28 cellular contexts compared by ENCODE assay signal in genomic region chr1:189500777-189501176, GRCh38.
DNase-seq lines count a peak whose midpoint lies in the region; ATAC-seq and TF ChIP-seq lines count a peak whose summit lies in the region.
"Had no signal": no experiment of that assay in that cellular context is flagged by ENCODE, and none has a peak within 500 bp of the region (broad histone marks: within the 10 kb centered on the region; RNA-seq: fewer than 3 reads in every experiment).

No MANE protein-coding gene starts in this region.

- H3K9me2 ChIP-seq in SU-DHL-6 (replicated peaks; ENCODE audit: insufficient read depth, low read length), result no peaks in the 10 kb centered on the region

- no peak overlapping the region for H3K18ac ChIP-seq in H9 (ENCODE audit: insufficient read length, low read depth, low read length)

- H3K27me3 ChIP-seq in ACC112 (ENCODE audit: insufficient read depth, low read length) (no peaks in the 10 kb centered on the region), H9 (ENCODE audit: insufficient read depth, low read length) (no peaks in the 10 kb centered on the region), SU-DHL-6 (ENCODE audit: low read length) (no peaks in the 10 kb centered on the region), right lobe of liver (no peaks in the 10 kb centered on the region)
- H3K27me3 ChIP-seq: MG63, tibial artery had no signal

- no peaks in the 10 kb centered on the region for H4K20me1 ChIP-seq in H9 (ENCODE audit: control insufficient read depth, insufficient read depth, insufficient read length)
- no peaks in the 10 kb centered on the region for H4K20me1 ChIP-seq in SU-DHL-6 (ENCODE audit: low read depth, low read length)

- H3K4me2 ChIP-seq in H9 (ENCODE audit: insufficient read depth, insufficient read length, low read length), result no peak overlapping the region
- no peak overlapping the region for H3K4me2 ChIP-seq in SU-DHL-6 (ENCODE audit: low read depth, low read length, poor library complexity, severe bottlenecking)

- H2AK5ac ChIP-seq in H9 (ENCODE audit: insufficient read length, low read length), result no peak overlapping the region

- no peaks in the 10 kb centered on the region for H3F3A ChIP-seq in SU-DHL-6 (ENCODE audit: insufficient read depth)

- H3K27me3 Mint-ChIP-seq in H9 (ENCODE audit: low read depth), result no peaks in the 10 kb centered on the region
- H3K27me3 Mint-ChIP-seq: activated T-helper 17 cell treated with anti-CD3 and anti-CD28 coated beads, Interleukin-2, amount 50 U/mL, for 72 hours; CD4-positive, alpha-beta T cell had no signal

- H2BK12ac ChIP-seq in H9 (ENCODE audit: insufficient read length, low read depth, low read length), result no peak overlapping the region

- H3K9ac ChIP-seq in H9 (ENCODE audit: extremely low read depth, insufficient read length, low read length) (no peak overlapping the region), SU-DHL-6 (ENCODE audit: low read length) (no peak overlapping the region)

- no peak overlapping the region for H2BK5ac ChIP-seq in H9 (ENCODE audit: insufficient read length, low read length)

- peak overlapping the region; percentile 91 for H3K23ac ChIP-seq in H9 (ENCODE audit: insufficient read length, low read depth, low read length)

- H3K79me1 ChIP-seq in H9 (ENCODE audit: insufficient read depth, low read depth, low read length, poor library complexity, severe bottlenecking), result no peaks in the 10 kb centered on the region

- H3K27ac ChIP-seq in ACC112 (ENCODE audit: low read depth, low read length) (peak overlapping the region; percentile 51; the same call in 1 of the 2 replicates), H9 (ENCODE audit: insufficient read length, low read depth, low read length) (no peak overlapping the region), SU-DHL-6 (ENCODE audit: low read depth, low read length) (no peak overlapping the region), right lobe of liver (no peak overlapping the region)
- H3K27ac ChIP-seq: tibial artery had no signal

- H3K14ac ChIP-seq in H9 (ENCODE audit: insufficient read depth, low read length), result no peak overlapping the region

- no peak overlapping the region for H2BK120ac ChIP-seq in H9 (ENCODE audit: low read depth, low read length, poor library complexity, severe bottlenecking)

- no peaks in the 10 kb centered on the region; a peak in 1 of 7 replicates for H3K36me3 Mint-ChIP-seq in H9 (ENCODE audit: insufficient read depth in 1 of 3, low read depth in 3 of 3)

- H4K8ac ChIP-seq in H9 (replicated peaks; ENCODE audit: insufficient read length, low read depth, low read length), result no peak overlapping the region

- no peak overlapping the region for H3K56ac ChIP-seq in H9 (ENCODE audit: insufficient read length, low read depth, low read length)

- H2AFZ ChIP-seq in ACC112 (ENCODE audit: low read length, unreplicated experiment) (no peak overlapping the region), H9 (ENCODE audit: low read length) (no peak overlapping the region), SU-DHL-6 (ENCODE audit: low read depth, low read length, severe bottlenecking) (peak overlapping the region; percentile 36)

- TF ChIP-seq POLR2A in right lobe of liver (IDR thresholded peaks at IDR 0.05), result no peak

- no peak for DNase-seq in H9
- peak; percentile 35 for DNase-seq in iris pigment epithelial cell (ENCODE audit: low read depth)
- DNase-seq in central memory CD4-positive, alpha-beta T cell, result no peak
- DNase-seq in right lobe of liver, result no peak
- DNase-seq in nucleus accumbens (lab: John Stamatoyannopoulos, UW), result no peak
- DNase-seq: activated CD4-positive, CD25-positive, alpha-beta regulatory T cell; AML-193; anterior cingulate cortex; caudate nucleus; CD4-positive, alpha-beta T cell; DMS153; GDM1; hypothalamus; immature natural killer cell; left ventricle myocardium superior; MG63; NCI-H1417 treated with DMSO at 0.1 percent for 48 hours; NCI-H2081; SIG-M5; small intestine; stimulated activated CD4-positive, alpha-beta T cell treated with anti-CD3 and anti-CD28 coated beads, Interleukin-2, amount 100 ng/mL, for 24 hours; tibial artery had no signal

- H2BK15ac ChIP-seq in H9 (ENCODE audit: low read depth, low read length), result no peak overlapping the region

- intact Hi-C loops in right lobe of liver (cut with DNase I), result no loop called here

- no peaks in the 10 kb centered on the region for H3K36me3 ChIP-seq in ACC112 (ENCODE audit: insufficient read depth, low read length)
- no peaks in the 10 kb centered on the region for H3K36me3 ChIP-seq in SU-DHL-6 (ENCODE audit: low read length)
- H3K36me3 ChIP-seq in right lobe of liver, result no peaks in the 10 kb centered on the region
- H3K36me3 ChIP-seq: MG63, tibial artery had no signal

- H3K9me3 Mint-ChIP-seq in H9, result no peaks in the 10 kb centered on the region; a peak in 1 of 5 replicates

- H3K9me3 ChIP-seq in H9 (ENCODE audit: control insufficient read depth, low read depth, low read length) (no peaks in the 10 kb centered on the region), SU-DHL-6 (ENCODE audit: insufficient read depth, low read length) (no peaks in the 10 kb centered on the region), right lobe of liver (no peaks in the 10 kb centered on the region)
- H3K9me3 ChIP-seq: MG63, tibial artery had no signal

- H4K5ac ChIP-seq in H9 (ENCODE audit: insufficient read length, low read depth, low read length), result no peak overlapping the region

- H4K91ac ChIP-seq in H9 (ENCODE audit: insufficient read length, low read depth, low read length), result no peak overlapping the region

- ATAC-seq in right lobe of liver (no peak), HG02798 (IDR thresholded peaks at IDR 0.05; ENCODE audit: poor library complexity, unreplicated experiment) (no peak)
- ATAC-seq: activated naive CD4-positive, alpha-beta T cell treated with anti-CD3 and anti-CD28 coated beads, Interleukin-2, amount 50 U/mL, for 72 hours; activated T-helper 17 cell treated with anti-CD3 and anti-CD28 coated beads, Interleukin-2, amount 50 U/mL, for 72 hours; left ventricle myocardium superior; Panc1 had no signal

- no peak overlapping the region for H3K4ac ChIP-seq in H9 (ENCODE audit: low read depth, low read length)

- TF ChIP-seq CTCF in H9 (conservative IDR thresholded peaks at IDR 0.05) (no peak), SU-DHL-6 (IDR thresholded peaks at IDR 0.05; ENCODE audit: insufficient read depth, low read length, poor library complexity, severe bottlenecking) (no peak), right lobe of liver (IDR thresholded peaks at IDR 0.05) (no peak)

- no peak overlapping the region for H3T11ph ChIP-seq in H9 (ENCODE audit: low read length)

- H3K4me3 Mint-ChIP-seq in H9, result no peak overlapping the region
- H3K4me3 Mint-ChIP-seq: activated T-helper 17 cell treated with anti-CD3 and anti-CD28 coated beads, Interleukin-2, amount 50 U/mL, for 72 hours; CD4-positive, alpha-beta T cell; immature natural killer cell had no signal

- no peaks in the 10 kb centered on the region for H3K4me1 ChIP-seq in ACC112 (ENCODE audit: control insufficient read depth, insufficient read depth, low read length, unreplicated experiment)
- H3K4me1 ChIP-seq in H9 (ENCODE audit: insufficient read depth, low read length), result no peaks in the 10 kb centered on the region
- H3K4me1 ChIP-seq in right lobe of liver, result no peaks in the 10 kb centered on the region
- H3K4me1 ChIP-seq: tibial artery had no signal

- no peaks in the 10 kb centered on the region for H3K4me1 Mint-ChIP-seq in H9
- H3K4me1 Mint-ChIP-seq: activated T-helper 17 cell treated with anti-CD3 and anti-CD28 coated beads, Interleukin-2, amount 50 U/mL, for 72 hours; immature natural killer cell had no signal

- H3K4me3 ChIP-seq in ACC112 (ENCODE audit: low read depth, low read length), result no peak overlapping the region
- no peak overlapping the region for H3K4me3 ChIP-seq in SU-DHL-6 (ENCODE audit: insufficient read depth, low read length, poor library complexity, severe bottlenecking)
- no peak overlapping the region for H3K4me3 ChIP-seq in right lobe of liver
- H3K4me3 ChIP-seq: MG63, tibial artery had no signal

- H3K27ac Mint-ChIP-seq in H9, result no peak overlapping the region
- H3K27ac Mint-ChIP-seq: activated naive CD4-positive, alpha-beta T cell treated with anti-CD3 and anti-CD28 coated beads, Interleukin-2, amount 50 U/mL, for 72 hours; activated T-helper 17 cell treated with anti-CD3 and anti-CD28 coated beads, Interleukin-2, amount 50 U/mL, for 72 hours; CD4-positive, alpha-beta T cell; immature natural killer cell had no signal

- H2BK20ac ChIP-seq in H9 (ENCODE audit: low read depth, low read length, poor library complexity, severe bottlenecking), result no peak overlapping the region

- no CpG with 5 or more reads among the region's 2 CpGs for WGBS in H9 (ENCODE audit: extremely low coverage, insufficient read length, low lambda C conversion rate)
- 77% methylated on average over 2 of the region's 2 CpGs for WGBS in right lobe of liver (ENCODE audit: insufficient coverage, low coverage, low lambda C conversion rate, missing lambda C conversion rate)

- no peaks in the 10 kb centered on the region for H3K23me2 ChIP-seq in H9 (ENCODE audit: insufficient read length, low read depth, low read length, poor library complexity, severe bottlenecking)

- H3K79me2 ChIP-seq in ACC112 (ENCODE audit: control insufficient read depth, insufficient read depth, low read length, unreplicated experiment) (no peaks in the 10 kb centered on the region), H9 (ENCODE audit: insufficient read depth, low read length) (no peaks in the 10 kb centered on the region), SU-DHL-6 (ENCODE audit: insufficient read depth, low read length) (no peaks in the 10 kb centered on the region)
